In the genomic region with DNA sequence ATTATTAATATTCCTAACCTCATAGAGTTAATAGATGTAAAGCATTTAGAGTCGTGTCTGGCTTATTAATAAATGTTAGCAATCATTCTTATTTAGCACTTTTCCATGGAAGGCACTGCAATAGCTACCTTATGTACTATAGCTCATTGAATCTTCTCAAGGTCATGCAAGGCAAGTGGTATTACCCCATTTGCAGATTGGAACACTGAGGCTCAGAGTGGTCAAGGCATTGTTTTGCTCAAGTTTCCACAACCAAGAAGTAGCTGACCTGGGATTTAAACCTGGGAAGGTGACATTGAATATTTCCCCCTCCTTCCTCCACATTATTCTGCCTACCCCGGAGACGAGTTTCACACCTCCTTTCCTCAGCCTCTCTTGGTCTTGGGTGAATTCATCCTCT, we compare ENCODE assay signal across 13 cellular contexts.
"Had no signal": no experiment of that assay in that cellular context is flagged by ENCODE, and none has a peak within 500 bp of the region (broad histone marks: within the 10 kb centered on the region; RNA-seq: fewer than 3 reads in every experiment).

No MANE protein-coding gene starts in this region.

- ATAC-seq: stimulated activated naive CD8-positive, alpha-beta T cell treated with anti-CD3 and anti-CD28 coated beads, Interleukin-15, Interleukin-2, amounts not matched to agents 100 U/mL and 50 U/mL, for 24 hours had no signal

- DNase-seq: activated naive CD4-positive, alpha-beta T cell treated with anti-CD3 and anti-CD28 coated beads, Interleukin-2, amount 50 U/mL, for 16 hours; adrenal gland; caudate nucleus; dermis blood vessel endothelial cell; endodermal cell; foreskin fibroblast; glutamatergic neuron; immature natural killer cell; naive thymus-derived CD4-positive, alpha-beta T cell; sigmoid colon; stimulated activated CD4-positive, alpha-beta T cell treated with anti-CD3 and anti-CD28 coated beads, Interleukin-2, amount 100 ng/mL, for 48 hours; stimulated activated naive CD8-positive, alpha-beta T cell treated with anti-CD3 and anti-CD28 coated beads, Interleukin-15, Interleukin-2, amounts not matched to agents 100 U/mL and 50 U/mL, for 24 hours had no signal

- H3K36me3 ChIP-seq: adrenal gland, sigmoid colon had no signal

- H3K4me1 ChIP-seq: adrenal gland, sigmoid colon had no signal

- H3K4me3 ChIP-seq: adrenal gland, sigmoid colon had no signal

- H3K27ac ChIP-seq: sigmoid colon had no signal

- H3K27me3 ChIP-seq: adrenal gland had no signal

- FAIRE-seq: urothelium cell line had no signal

- H3K9me3 ChIP-seq: adrenal gland, sigmoid colon had no signal
